Comparison of ENCODE assay signal across 8 cellular contexts in the genomic region with DNA sequence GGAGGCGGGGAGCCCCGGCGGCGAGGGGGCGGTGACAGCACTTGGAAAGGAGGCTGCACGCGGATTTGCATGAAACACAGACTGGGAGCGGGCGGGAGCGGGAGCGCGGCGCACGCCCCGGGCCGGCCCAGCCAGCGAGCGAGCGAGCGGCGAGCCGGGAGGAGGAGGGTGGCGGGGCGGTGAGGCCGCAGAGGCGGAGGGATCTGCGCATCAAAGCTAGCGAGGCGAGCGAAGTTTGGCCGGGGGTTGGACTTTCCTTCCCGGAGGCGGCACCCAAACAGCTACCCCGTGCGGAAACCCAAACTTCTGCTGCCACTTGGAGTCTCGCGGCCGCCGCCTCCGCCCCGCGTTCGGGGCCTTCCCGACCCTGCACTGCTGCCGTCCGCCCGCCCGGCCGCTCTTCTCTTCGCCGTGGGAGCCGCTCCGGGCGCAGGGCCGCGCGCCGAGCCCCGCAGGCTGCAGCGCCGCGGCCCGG. TPM values are rescaled to one million over a fixed set of nuclear protein-coding genes. Genes with fewer than 3 reads are reported as not detected.
DNase-seq lines count a peak whose midpoint lies in the region; ATAC-seq and TF ChIP-seq lines count a peak whose summit lies in the region.

TSS of gene SMAD3 (plus strand) at position 72 of the 475 bp plus-strand sequence. CDS start 553 bp downstream, outside the sequence.

- H3K27me3 Mint-ChIP-seq in neural crest cell (ENCODE audit: low read depth) = peaks cover 22% of the 10 kb centered on the region

- no peaks in the 10 kb centered on the region for H3K27me3 ChIP-seq in RWPE2 (ENCODE audit: insufficient read depth, poor library complexity, severe bottlenecking)

- TF ChIP-seq CTCF in RWPE2 (IDR thresholded peaks at IDR 0.05; ENCODE audit: poor library complexity, severe bottlenecking) (no peak), foreskin fibroblast (IDR thresholded peaks at IDR 0.05; ENCODE audit: low read depth, low read length) (no peak), neural crest cell (conservative IDR thresholded peaks at IDR 0.05) (no peak)

- H3K27ac Mint-ChIP-seq in neural crest cell (ENCODE audit: unreplicated experiment) = peak within 1 kb of the TSS; percentile 95

- peak within 1 kb of the TSS; percentile 75 for H3K27ac ChIP-seq in RWPE2 (ENCODE audit: poor library complexity, severe bottlenecking)

- peak within 1 kb of the TSS; percentile 67 for H3K4me3 ChIP-seq in RWPE2 (ENCODE audit: severe bottlenecking)
- H3K4me3 ChIP-seq in foreskin fibroblast (ENCODE audit: low read depth in 1 of 2, low read length in 2 of 2) = peak within 1 kb of the TSS; percentile 91 to 92

- no peaks in the 10 kb centered on the region for H3K36me3 Mint-ChIP-seq in neural crest cell (ENCODE audit: low read depth)

- H3K9me3 ChIP-seq in RWPE2 (ENCODE audit: severe bottlenecking) = no peaks in the 10 kb centered on the region

- peaks cover 50% of the 10 kb centered on the region for H3K4me1 Mint-ChIP-seq in neural crest cell

- H3K4me3 Mint-ChIP-seq in neural crest cell = peak within 1 kb of the TSS; percentile 93

- H3K4me1 ChIP-seq in RWPE2 (ENCODE audit: insufficient read depth, poor library complexity, severe bottlenecking) = peaks cover 27% of the 10 kb centered on the region

- DNase-seq in Ammon's horn (ENCODE audit: low spot score) (peak; percentile 87), RWPE2 (ENCODE audit: low spot score) (peak; percentile 94), foreskin fibroblast (peak; percentile 97), neural crest cell (ENCODE audit: low read depth, low spot score) (peak; percentile 76), stromal cell of bone marrow (ENCODE audit: low read depth) (peak; percentile 92)
- DNase-seq in activated gamma-delta T cell treated with anti-CD3 and anti-CD28 coated beads, Interleukin-2, amount 50 U/mL, for 16 hours (ENCODE audit: low read depth) = peak; percentile 56

- ATAC-seq in GM19035 (IDR thresholded peaks at IDR 0.05; ENCODE audit: unreplicated experiment) (peak; percentile 60), HG03457 (IDR thresholded peaks at IDR 0.05; ENCODE audit: unreplicated experiment) (peak; percentile 45), RWPE2 (ENCODE audit: low read depth) (peak; percentile 69)

- H3K9me3 Mint-ChIP-seq in neural crest cell = no peaks in the 10 kb centered on the region

- peaks cover 8% of the 10 kb centered on the region for H3K36me3 ChIP-seq in RWPE2 (ENCODE audit: low read depth)

RNA-seq across cellular contexts. Expression of gene SMAD3, which starts in this region (rescaled TPM):
- total RNA-seq in neural crest cell = 39.5 and 44.8 TPM in 2 replicates

Comparison
In these comparisons a context has a peak if more than half of its experiments do, and no peak if none do; other contexts are left out.
1. Peak in every context shown above with its lines: DNase-seq, ATAC-seq, H3K4me3 ChIP-seq and H3K27ac ChIP-seq.